ENCODE assay signal across 14 cellular contexts in genomic region chr20:58877374-58878360, GRCh38.
DNase-seq lines count a peak whose midpoint lies in the region; ATAC-seq and TF ChIP-seq lines count a peak whose summit lies in the region.
"Had no signal": no experiment of that assay in that cellular context is flagged by ENCODE, and none has a peak within 500 bp of the region (broad histone marks: within the 10 kb centered on the region; RNA-seq: fewer than 3 reads in every experiment).

No MANE protein-coding gene starts in this region.

- no peaks in the 10 kb centered on the region for H4K20me1 ChIP-seq in BLaER1 treated with 17β-estradiol and CSF1 and Interleukin-3, amounts not matched to agents 10 nM and 100 nM
- H4K20me1 ChIP-seq in DND-41 (ENCODE audit: insufficient read depth, low read length) = no peaks in the 10 kb centered on the region

- TF ChIP-seq CTCF in DND-41 (IDR thresholded peaks at IDR 0.05; ENCODE audit: borderline replicate concordance, extremely low read depth, low read length, poor library complexity, severe bottlenecking) (no peak), WERI-Rb-1 (IDR thresholded peaks at IDR 0.05; ENCODE audit: low read depth, low read length) (no peak)

- no peak overlapping the region for H2AFZ ChIP-seq in DND-41 (ENCODE audit: low read depth, low read length)
- H2AFZ ChIP-seq: hepatocyte had no signal

- no peaks in the 10 kb centered on the region for H3K9me3 ChIP-seq in BLaER1 treated with 17β-estradiol and CSF1 and Interleukin-3, amounts not matched to agents 10 nM and 100 nM (replicated peaks in 1 of 11)
- H3K9me3 ChIP-seq in DND-41 (ENCODE audit: insufficient read depth, low read length, severe bottlenecking) (no peaks in the 10 kb centered on the region), WERI-Rb-1 (ENCODE audit: severe bottlenecking) (no peaks in the 10 kb centered on the region), iPS-15b (ENCODE audit: control insufficient read depth, insufficient read depth, low read length) (no peaks in the 10 kb centered on the region)

- H3K9ac ChIP-seq in BLaER1 treated with 17β-estradiol and CSF1 and Interleukin-3, amounts not matched to agents 10 nM and 100 nM = no peak overlapping the region; a peak in 1 of 22 replicates
- H3K9ac ChIP-seq in DND-41 (ENCODE audit: low read depth, low read length) = no peak overlapping the region
- peak overlapping the region; percentile 13 for H3K9ac ChIP-seq in iPS-15b (ENCODE audit: low read depth, low read length)
- H3K9ac ChIP-seq: KMS-11 had no signal

- H3K27ac ChIP-seq in BLaER1 treated with 17β-estradiol and CSF1 and Interleukin-3, amounts not matched to agents 10 nM and 100 nM = no peak overlapping the region
- H3K27ac ChIP-seq in DND-41 (ENCODE audit: low read length) = no peak overlapping the region
- no peak overlapping the region for H3K27ac ChIP-seq in WERI-Rb-1
- H3K27ac ChIP-seq: hepatocyte, KMS-11 had no signal

- H3K36me3 ChIP-seq in BLaER1 treated with 17β-estradiol and CSF1 and Interleukin-3, amounts not matched to agents 10 nM and 100 nM = no peaks in the 10 kb centered on the region
- H3K36me3 ChIP-seq in DND-41 (ENCODE audit: insufficient read depth, low read length) (no peaks in the 10 kb centered on the region), WERI-Rb-1 (no peaks in the 10 kb centered on the region), iPS-15b (ENCODE audit: control insufficient read depth, insufficient read depth, low read length) (no peaks in the 10 kb centered on the region)

- peak overlapping the region in 8 of 11 experiments; percentile 3 to 35 (median 14); a peak in 9 of 22 replicates for H3K4me2 ChIP-seq in BLaER1 treated with 17β-estradiol and CSF1 and Interleukin-3, amounts not matched to agents 10 nM and 100 nM
- H3K4me2 ChIP-seq in DND-41 (ENCODE audit: insufficient read depth, low read length) = no peak overlapping the region
- H3K4me2 ChIP-seq: hepatocyte, KMS-11 had no signal

- H3K4me3 ChIP-seq in BLaER1 treated with 17β-estradiol and CSF1 and Interleukin-3, amounts not matched to agents 10 nM and 100 nM = no peak overlapping the region
- H3K4me3 ChIP-seq in DND-41 (ENCODE audit: low read depth in 1 of 2, low read length in 2 of 2) (no peak overlapping the region), WERI-Rb-1 (ENCODE audit: low read depth, low read length) (no peak overlapping the region), iPS-15b (ENCODE audit: low read depth, low read length) (no peak overlapping the region)
- H3K4me3 ChIP-seq: hepatocyte had no signal

- H3K27me3 ChIP-seq in BLaER1 treated with 17β-estradiol and CSF1 and Interleukin-3, amounts not matched to agents 10 nM and 100 nM = no peaks in the 10 kb centered on the region
- H3K27me3 ChIP-seq in DND-41 (ENCODE audit: insufficient read depth, low read length, poor library complexity) (no peaks in the 10 kb centered on the region), WERI-Rb-1 (ENCODE audit: insufficient read depth, low read depth, severe bottlenecking) (no peaks in the 10 kb centered on the region), iPS-15b (ENCODE audit: control insufficient read depth, insufficient read depth, low read length) (no peaks in the 10 kb centered on the region)
- H3K27me3 ChIP-seq: hepatocyte had no signal

- no peaks in the 10 kb centered on the region for H3K79me2 ChIP-seq in DND-41 (ENCODE audit: insufficient read depth, low read length)
- H3K79me2 ChIP-seq: hepatocyte had no signal

- H3K4me1 ChIP-seq in BLaER1 treated with 17β-estradiol and CSF1 and Interleukin-3, amounts not matched to agents 10 nM and 100 nM = peaks cover 6 to 20% (median 14%) of the 10 kb centered on the region in 10 experiments; a peak in 16 of 20 replicates
- H3K4me1 ChIP-seq in DND-41 (ENCODE audit: insufficient read depth, low read length) = no peaks in the 10 kb centered on the region
- peaks cover 37% of the 10 kb centered on the region for H3K4me1 ChIP-seq in iPS-15b (ENCODE audit: control insufficient read depth, insufficient read depth, low read length)

- DNase-seq in DND-41 = no peak
- peak; percentile 31 for DNase-seq in WERI-Rb-1
- no peak for DNase-seq in DMS53 treated with DMSO at 0.1 percent for 48 hours (lab: John Stamatoyannopoulos, UW; ENCODE audit: unreplicated experiment)
- no peak for DNase-seq in NAMALWA (ENCODE audit: low spot score)
- DNase-seq in KG1 (lab: John Stamatoyannopoulos, UW) = no peak
- DNase-seq: activated gamma-delta T cell; central memory CD4-positive, alpha-beta T cell; NCI-H2029; nucleus accumbens had no signal

- ATAC-seq in DND-41 (ENCODE audit: insufficient read depth, low read depth) (peak; percentile 35; the same call in 1 of the 3 replicates), HG02763 (IDR thresholded peaks at IDR 0.05; ENCODE audit: unreplicated experiment) (no peak)
